In the genomic region with DNA sequence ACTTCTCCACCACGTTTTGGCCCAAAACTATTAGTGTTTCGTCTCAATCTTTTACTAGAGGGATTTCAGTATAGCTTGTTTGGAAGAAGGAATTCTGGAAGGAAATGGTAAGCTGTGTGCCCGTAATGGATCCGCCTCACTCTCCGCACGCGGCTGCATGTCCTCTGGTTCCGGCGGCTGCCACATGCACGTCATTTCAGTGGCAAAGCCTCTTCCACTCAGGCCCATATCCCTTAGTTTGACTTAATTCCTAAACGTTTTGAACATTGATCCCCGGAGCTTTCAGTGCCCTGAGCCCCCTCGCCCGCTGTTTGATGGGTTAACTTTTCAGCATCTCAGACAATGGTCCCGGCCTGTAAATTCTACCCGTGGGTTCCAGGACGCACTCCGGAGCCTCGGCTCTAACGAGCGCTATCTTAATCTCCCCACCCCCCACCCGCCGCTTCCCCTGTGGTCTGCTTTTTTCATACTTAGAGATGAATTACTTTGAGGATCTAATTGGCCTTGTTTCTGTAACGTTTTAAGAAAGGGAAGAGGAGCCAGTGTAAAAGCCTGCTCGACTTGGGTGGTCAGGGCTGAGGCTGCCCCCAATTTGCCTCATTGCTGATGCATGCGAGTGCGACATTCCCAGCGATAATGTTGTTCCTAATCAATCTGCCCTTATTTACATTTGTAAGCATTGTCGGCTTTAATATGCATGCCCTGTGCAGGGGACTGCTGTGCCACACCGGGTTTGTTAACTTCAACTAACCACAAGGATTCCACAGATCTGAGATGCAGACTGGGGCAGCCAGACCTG, we compare ENCODE assay signal across 8 cellular contexts. TPM values are rescaled to one million over a fixed set of nuclear protein-coding genes. Genes with fewer than 3 reads are reported as not detected.
A peak's percentile ranks its signal among the peaks of the same experiment; 100 is the strongest.
DNase-seq lines count a peak whose midpoint lies in the region; ATAC-seq, FAIRE-seq and TF ChIP-seq lines count a peak whose summit lies in the region.

No MANE protein-coding gene starts in this region.

- in situ Hi-C loops in mammary epithelial cell (cut with MboI; ENCODE audit: low sequenced_read_pairs in 2 of 2): loop anchor here (10.0 to 25.0 kb wide), 3 partner anchors 87 to 375 kb away; partner anchors contain the start of genes ERCC6L2 (in 1 of the 2) and FANCC (in 1 of the 2)

- peak overlapping the region; percentile 90 for H3K4me2 ChIP-seq in mammary epithelial cell (ENCODE audit: insufficient read depth, low read depth, low read length)

- H3K9ac ChIP-seq in mammary epithelial cell (ENCODE audit: insufficient read depth, low read length): peak overlapping the region; percentile 85

- H3K36me3 ChIP-seq in MG63 (no peaks in the 10 kb centered on the region), mammary epithelial cell (ENCODE audit: insufficient read depth, low read length) (no peaks in the 10 kb centered on the region), mesodermal cell (ENCODE audit: control insufficient read depth, insufficient read depth, low read length) (no peaks in the 10 kb centered on the region)

- ATAC-seq in GM19324 (IDR thresholded peaks at IDR 0.05; ENCODE audit: low FRiP score, unreplicated experiment) (no peak), HG03469 (IDR thresholded peaks at IDR 0.05; ENCODE audit: unreplicated experiment) (no peak)

- H3K27me3 ChIP-seq in MG63 (no peaks in the 10 kb centered on the region), mammary epithelial cell (ENCODE audit: insufficient read depth, low read length) (no peaks in the 10 kb centered on the region)

- DNase-seq in COR-L47 (lab: John Stamatoyannopoulos, UW): peak; percentile 37
- peak; percentile 55 for DNase-seq in MG63
- DNase-seq in mammary epithelial cell: no peak
- no peak for DNase-seq in SKM-1 treated with dmso at 0.1 percent for 144 hours (lab: John Stamatoyannopoulos, UW; ENCODE audit: unreplicated experiment)
- no peak for DNase-seq in HTR-8/SVneo (ENCODE audit: insufficient read length, low spot score)

- peak overlapping the region; percentile 95 for H2AFZ ChIP-seq in mammary epithelial cell (ENCODE audit: low read depth, low read length)

- peaks cover 15% of the 10 kb centered on the region for H3K79me2 ChIP-seq in mammary epithelial cell (ENCODE audit: insufficient read depth, low read length)

- H4K20me1 ChIP-seq in mammary epithelial cell (ENCODE audit: insufficient read depth, low read length): no peaks in the 10 kb centered on the region

- 61% methylated on average over 30 of the region's 30 CpGs for WGBS in mammary epithelial cell (ENCODE audit: low coverage, missing lambda C conversion rate)
- 0 to 1% methylated on average over 21 to 24 of the region's 30 CpGs for WGBS in mesodermal cell (ENCODE audit: insufficient coverage in 2 of 2), 2 experiments

- no TSS peak for BruUV-seq in mammary epithelial cell (replicated peaks; lab: Mats Ljungman, UMichigan)

- intact Hi-C loops in mammary epithelial cell (cut with micrococcal nuclease): no loop called here

- H3K4me1 ChIP-seq in mammary epithelial cell (ENCODE audit: insufficient read depth, low read length) (peaks cover 20% of the 10 kb centered on the region), mesodermal cell (ENCODE audit: control insufficient read depth, insufficient read depth, low read length, poor library complexity, severe bottlenecking) (peaks cover 18% of the 10 kb centered on the region)

- no peaks in the 10 kb centered on the region for H3K9me3 ChIP-seq in MG63
- no peaks in the 10 kb centered on the region for H3K9me3 ChIP-seq in mammary epithelial cell (replicated peaks; ENCODE audit: insufficient read depth, low read length)
- H3K9me3 ChIP-seq in mesodermal cell (ENCODE audit: control insufficient read depth, low read length): no peaks in the 10 kb centered on the region

- peak overlapping the region; percentile 59 for H3K27ac ChIP-seq in mammary epithelial cell (ENCODE audit: insufficient read depth, low read depth, low read length)
- peak overlapping the region; percentile 98 for H3K27ac ChIP-seq in mesodermal cell (ENCODE audit: low read depth, low read length, severe bottlenecking)

- H3K4me3 ChIP-seq in MG63 (peak overlapping the region; percentile 87), mammary epithelial cell (replicated peaks in 1 of 3; ENCODE audit: insufficient read depth in 1 of 3, low read depth in 2 of 3, low read length in 3 of 3) (peak overlapping the region; percentile 83 to 95 (median 89)), mesodermal cell (ENCODE audit: extremely low read depth, insufficient read depth, low read length, poor library complexity, severe bottlenecking) (peak overlapping the region; percentile 81)

- no peak for FAIRE-seq in HTR-8/SVneo (lab: Jason Lieb, UNC)

- TF ChIP-seq CTCF in mammary epithelial cell (conservative IDR thresholded peaks at IDR 0.05 in 1 of 2, IDR thresholded peaks at IDR 0.05 in 1 of 2; ENCODE audit: extremely low read depth in 1 of 2, insufficient read depth in 1 of 2, low read depth in 1 of 2, low read length in 2 of 2): no peak

- CTCF ChIA-PET in mammary epithelial cell (lab: Charles Lee; ENCODE audit: low non-redundant PET): interaction anchor here (0.7 kb wide), 1 partner anchor 1976 kb away, joined by 3 read pairs; no protein-coding TSS in a partner anchor

- dilution Hi-C loops in mammary epithelial cell (cut with HindIII; ENCODE audit: low sequenced_read_pairs): no loop called here

RNA-seq across cellular contexts. Expression of gene PTCH1, which starts 4.6 kb away (rescaled TPM):
- total RNA-seq in MG63 (2014; rRNA removed; shearing (Covaris generic); ENCODE audit: low replicate concordance): 2.0 and 2.4 TPM in 2 replicates
- 1 to 10 TPM; 5.0 to 7.0 TPM for total RNA-seq in mammary epithelial cell
- polyA plus RNA-seq in mammary epithelial cell: 1.7 TPM
- polyA minus RNA-seq in mammary epithelial cell: 9.3 TPM
- 18.2 TPM for polyA plus RNA-seq in mesodermal cell (2013, experiment 1 of 2)
- polyA plus RNA-seq in mesodermal cell (2013, experiment 2 of 2): 15.8 TPM

Comparison
In these comparisons a context has a peak if more than half of its experiments do, and no peak if none do; other contexts are left out.
1. DNase-seq: peak in COR-L47 (single experiment) and MG63 (single experiment); none in mammary epithelial cell (single experiment), SKM-1 treated with dmso at 0.1 percent for 144 hours (single experiment) and HTR-8/SVneo (single experiment).
2. Peak in every context shown above with its lines, with median percentiles within 50 percentile points of each other: H3K4me3 ChIP-seq.